ENCODE assay signal across 24 cellular contexts in the genomic region with DNA sequence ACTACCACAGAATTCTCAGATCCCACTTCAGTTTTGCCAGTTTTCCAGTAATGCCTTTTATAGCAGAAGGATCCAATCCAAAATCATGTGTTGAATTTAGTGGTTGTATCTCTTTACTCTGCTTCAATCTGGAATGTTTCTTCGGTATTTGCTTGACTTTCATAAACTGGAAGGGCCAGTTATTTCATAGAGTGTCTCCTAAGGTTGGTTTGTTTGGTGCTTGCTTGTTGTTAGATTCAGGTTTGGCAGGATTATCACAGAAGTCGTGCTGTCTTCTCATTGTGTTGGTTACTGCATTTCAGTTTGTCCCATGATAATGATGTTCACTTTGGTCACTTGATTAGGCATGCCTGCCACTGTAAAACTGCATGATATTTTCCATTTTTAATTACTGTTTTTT.
"Had no signal": no experiment of that assay in that cellular context is flagged by ENCODE, and none has a peak within 500 bp of the region (broad histone marks: within the 10 kb centered on the region; RNA-seq: fewer than 3 reads in every experiment).

No MANE protein-coding gene starts in this region.

- H3K9me3 ChIP-seq: gastrocnemius medialis, pancreas, right lobe of liver, suprapubic skin, transverse colon had no signal

- DNase-seq: dermis blood vessel endothelial cell; effector memory CD4-positive, alpha-beta T cell; erythroblast; foreskin fibroblast; gastrocnemius medialis; head of caudate nucleus; kidney; natural killer cell; occipital lobe; pancreas; retina; right lobe of liver; small intestine; stimulated activated CD4-positive, alpha-beta T cell treated with anti-CD3 and anti-CD28 coated beads, Interleukin-12 subunit alpha, Interleukin-12 subunit beta, amount 100 ng/mL, for 4 hours; stimulated activated CD4-positive, alpha-beta T cell treated with anti-CD3 and anti-CD28 coated beads, Interleukin-1b, Interleukin-23, amount 100 ng/mL, for 48 hours; stimulated activated CD4-positive, alpha-beta T cell treated with anti-CD3 and anti-CD28 coated beads, Interleukin-4, amount 100 ng/mL, for 1 hour; stimulated activated CD8-positive, alpha-beta memory T cell treated with anti-CD3 and anti-CD28 coated beads, Interleukin-4, amount 100 ng/mL, for 48 hours; stimulated activated naive CD4-positive, alpha-beta T cell; stimulated activated naive CD8-positive, alpha-beta T cell treated with anti-CD3 and anti-CD28 coated beads, Interleukin-15, amount 100 ng/mL, for 72 hours; transverse colon had no signal

- H3K36me3 ChIP-seq: gastrocnemius medialis, pancreas, right lobe of liver, suprapubic skin, transverse colon had no signal

- H3K4me1 ChIP-seq: gastrocnemius medialis, pancreas, right lobe of liver, suprapubic skin had no signal

- H3K4me3 ChIP-seq: coronary artery, gastrocnemius medialis, lung, pancreas, right lobe of liver, suprapubic skin, transverse colon had no signal

- H3K27ac ChIP-seq: gastrocnemius medialis, pancreas, right lobe of liver, suprapubic skin, transverse colon had no signal

- ATAC-seq: gastrocnemius medialis; left lobe of liver; natural killer cell; pancreas; right lobe of liver; stimulated activated naive CD8-positive, alpha-beta T cell treated with anti-CD3 and anti-CD28 coated beads, Interleukin-15, amount 100 ng/mL, for 72 hours had no signal

- H3K27me3 ChIP-seq: gastrocnemius medialis, pancreas, right lobe of liver, suprapubic skin, transverse colon had no signal
